8 cellular contexts compared by ENCODE assay signal in genomic region chr3:192816274-192816853, GRCh38.
A peak's percentile ranks its signal among the peaks of the same experiment; 100 is the strongest.
DNase-seq lines count a peak whose midpoint lies in the region; ATAC-seq, FAIRE-seq and TF ChIP-seq lines count a peak whose summit lies in the region.

No MANE protein-coding gene starts in this region.

- no peaks in the 10 kb centered on the region for H3K27me3 ChIP-seq in WERI-Rb-1 (ENCODE audit: insufficient read depth, low read depth, severe bottlenecking)
- H3K27me3 ChIP-seq in transverse colon: no peaks in the 10 kb centered on the region

- H3K36me3 ChIP-seq in WERI-Rb-1 (no peaks in the 10 kb centered on the region), transverse colon (no peaks in the 10 kb centered on the region)

- POLR2A ChIA-PET in A549 (lab: Yijun Ruan, JAX): no interaction called here

- H3K4me3 ChIP-seq in A549: no peak overlapping the region
- H3K4me3 ChIP-seq in WERI-Rb-1 (ENCODE audit: low read depth, low read length): no peak overlapping the region
- H3K4me3 ChIP-seq in transverse colon: no peak overlapping the region

- TF ChIP-seq CTCF in A549 (IDR thresholded peaks at IDR 0.05): peak; percentile 79
- TF ChIP-seq CTCF in GM12872 (IDR thresholded peaks at IDR 0.05; ENCODE audit: insufficient read depth, low read depth, low read length): peak; percentile 65
- 0 out of 2 replicates have a peak, but pooled peaks have one; percentile 16 for TF ChIP-seq CTCF in WERI-Rb-1 (IDR thresholded peaks at IDR 0.05; ENCODE audit: low read depth, low read length)
- TF ChIP-seq CTCF in transverse colon (IDR thresholded peaks at IDR 0.05): peak; percentile 61 to 79 (median 71)

- no peak for TF ChIP-seq POLR2A in A549 (IDR thresholded peaks at IDR 0.05; ENCODE audit: low read length)
- no peak for TF ChIP-seq POLR2A in transverse colon (IDR thresholded peaks at IDR 0.05)

- ATAC-seq in A549: no peak
- ATAC-seq in GM21717 (IDR thresholded peaks at IDR 0.05; ENCODE audit: unreplicated experiment): no peak
- no peak for ATAC-seq in GM18498 (IDR thresholded peaks at IDR 0.05; ENCODE audit: unreplicated experiment)

- in situ Hi-C loops in transverse colon (cut with MboI; ENCODE audit: low pct_ligation_motif_present in 1 of 4, low pct_unique_long_range_greater_than_20kb in 1 of 4, low sequenced_read_pairs in 3 of 4): loop anchor here in 3 of 4 donors (5.0 to 25.0 kb wide), 5 partner anchors 226 to 748 kb away; partner anchors contain the start of gene ATP13A4 (in 1 of the 3)

- FAIRE-seq in A549 (lab: Jason Lieb, UNC): no peak

- H3K27ac ChIP-seq in A549 (peak overlapping the region; percentile 48 to 61; a peak in 4 of 6 replicates), WERI-Rb-1 (no peak overlapping the region), transverse colon (no peak overlapping the region)

- peaks cover 52% of the 10 kb centered on the region for H3K4me1 ChIP-seq in A549
- H3K4me1 ChIP-seq in transverse colon: peaks cover 0 to 12% (median 2%) of the 10 kb centered on the region in 4 donors

- TF ChIP-seq EP300 in A549 (IDR thresholded peaks at IDR 0.05) (no peak), transverse colon (IDR thresholded peaks at IDR 0.05; ENCODE audit: low read depth) (no peak)

- no peaks in the 10 kb centered on the region for H3K9me3 ChIP-seq in A549
- H3K9me3 ChIP-seq in WERI-Rb-1 (ENCODE audit: severe bottlenecking): no peaks in the 10 kb centered on the region
- H3K9me3 ChIP-seq in transverse colon: no peaks in the 10 kb centered on the region

- CTCF ChIA-PET in A549 (lab: Yijun Ruan, JAX): interaction anchor here (0.5 to 9.8 kb wide), 36 partner anchors 9 to 756 kb away, joined by 3 to 237 read pairs (median 4); partner anchors contain the start of gene MB21D2

- DNase-seq in A549 (ENCODE audit: low read depth in 1 of 2, low spot score in 1 of 2) (peak; percentile 13 to 48), NCI-H2107 (lab: John Stamatoyannopoulos, UW) (peak; percentile 45), WERI-Rb-1 (no peak), iPS-NIHi11 (ENCODE audit: low spot score) (peak; percentile 31), transverse colon (no peak)

- intact Hi-C loops in transverse colon (cut with DNase I; ENCODE audit: low total_unique reads): loop anchor here (2.0 to 10.0 kb wide), 3 partner anchors 108 to 758 kb away; no protein-coding TSS in a partner anchor

- WGBS in A549 (ENCODE audit: missing lambda C conversion rate): 50% methylated on average over 7 of the region's 7 CpGs
- WGBS in transverse colon (ENCODE audit: low coverage in 1 of 2), 2 donors: 67 to 68% methylated on average over 7 of the region's 7 CpGs

- TF ChIP-seq RAD21 in A549 (conservative IDR thresholded peaks at IDR 0.05 in 1 of 2, IDR thresholded peaks at IDR 0.05 in 1 of 2): peak; percentile 88 to 89

- H3K4me2 ChIP-seq in A549: peak overlapping the region; percentile 27; the same call in 2 of the 3 replicates

TF ChIP-seq in A549, 52 proteins besides CTCF, POLR2A, EP300 and RAD21:
- TF ChIP-seq SMC3 (IDR thresholded peaks at IDR 0.05): peak; percentile 90
- no peak for TF ChIP-seq HOXB5 (CRISPR knock-in tag; IDR thresholded peaks at IDR 0.05)
- TF ChIP-seq FOSL2 (IDR thresholded peaks at IDR 0.05): no peak
- no peak for TF ChIP-seq FOSL2 (CRISPR knock-in tag; IDR thresholded peaks at IDR 0.05)
TF ChIP-seq in A549: peak in this region for 1.

Comparison
In these comparisons a context has a peak if more than half of its experiments do, and no peak if none do; other contexts are left out.
1. DNase-seq: peak in A549 (2 of 2), NCI-H2107 (single experiment) and iPS-NIHi11 (single experiment); none in WERI-Rb-1 (single experiment) and transverse colon (single experiment).
2. H3K27ac ChIP-seq: peak in A549 (2 of 2); none in WERI-Rb-1 (single experiment) and transverse colon (0 of 4).
3. CTCF ChIP-seq: peak in every context shown above with its lines; median percentile 79 in A549; 71 in transverse colon; 65 in GM12872; 16 in WERI-Rb-1.